Comparison of ENCODE assay signal across 9 cellular contexts in the genomic region with DNA sequence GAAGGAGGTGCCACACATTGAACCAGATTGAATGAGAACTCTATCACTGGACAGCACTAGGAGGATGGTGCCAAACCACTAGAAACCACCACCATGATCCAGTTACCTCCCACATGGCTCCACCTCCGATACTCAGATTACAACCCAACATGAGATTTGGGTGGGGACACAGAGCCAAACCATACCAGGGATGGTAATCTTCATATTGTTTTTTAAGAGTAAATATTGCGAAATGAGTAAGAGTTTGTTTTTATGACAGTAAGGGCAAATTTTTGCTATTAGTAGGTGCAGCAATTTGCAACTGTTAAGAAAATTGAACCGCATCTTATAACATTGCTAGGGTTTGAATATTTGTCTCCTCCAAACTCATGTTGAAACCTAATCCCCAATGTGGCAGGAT.
"Had no signal": no experiment of that assay in that cellular context is flagged by ENCODE, and none has a peak within 500 bp of the region (broad histone marks: within the 10 kb centered on the region; RNA-seq: fewer than 3 reads in every experiment).

No MANE protein-coding gene starts in this region.

- ATAC-seq: GM23338, HCT116 had no signal

- DNase-seq: GM23248, GOT3, H7, H9, HCEC 1CT, HFFc6 had no signal

- H3K4me1 ChIP-seq: HAP-1 had no signal

- H3K27ac ChIP-seq: GM23248 had no signal

- H3K4me3 ChIP-seq: GM23248, GM23338, HAP-1 had no signal

- H3K36me3 ChIP-seq: HAP-1 had no signal

- H2AFZ ChIP-seq: GM23248, GM23338 had no signal

- H3K4me2 ChIP-seq: GM23338 had no signal

- H3K9ac ChIP-seq: GM23248 had no signal

- H3K9me3 ChIP-seq: HAP-1 had no signal
